ENCODE assay signal across 8 cellular contexts in the genomic region with DNA sequence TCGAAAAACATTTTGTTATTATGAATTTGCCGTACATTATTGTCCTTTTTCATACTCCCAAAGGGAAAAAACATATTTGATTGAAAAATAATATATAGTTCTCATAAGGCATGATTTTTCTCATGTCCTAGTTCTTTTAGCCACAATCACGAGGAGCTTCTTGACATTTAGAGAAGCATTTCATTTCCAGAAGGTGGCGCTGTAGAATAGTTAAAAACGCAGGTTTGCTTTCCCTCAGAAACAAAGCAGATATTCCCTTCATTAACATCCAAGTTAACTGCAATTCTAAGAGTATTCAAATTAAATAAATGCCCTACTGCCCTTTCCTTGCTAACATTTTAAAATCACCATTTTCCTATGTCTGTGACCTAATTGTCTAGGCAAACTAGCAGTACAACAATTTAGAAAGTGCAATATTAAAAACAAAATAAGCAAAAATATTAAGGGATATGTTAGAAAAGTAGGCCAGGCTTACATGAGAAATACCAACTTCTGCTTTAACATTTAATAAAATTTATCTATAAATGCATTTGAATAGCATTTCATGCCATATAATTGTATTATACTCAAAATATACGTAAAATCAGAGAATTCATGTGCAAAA. TPM values are rescaled to one million over a fixed set of nuclear protein-coding genes. Genes with fewer than 3 reads are reported as not detected.
A peak's percentile ranks its signal among the peaks of the same experiment; 100 is the strongest.
DNase-seq lines count a peak whose midpoint lies in the region; ATAC-seq, FAIRE-seq and TF ChIP-seq lines count a peak whose summit lies in the region.

No MANE protein-coding gene starts in this region.

- DNase-seq in Caki2 (ENCODE audit: low read depth): peak; percentile 28
- DNase-seq in NCI-H69 (lab: John Stamatoyannopoulos, UW): peak; percentile 70
- peak; percentile 67 for DNase-seq in bronchial epithelial cell (ENCODE audit: low read depth)
- DNase-seq in lung (ENCODE audit: low spot score): no peak

- no peaks in the 10 kb centered on the region for H3K9me3 ChIP-seq in lung (ENCODE audit: control insufficient read depth in 2 of 2, insufficient read depth in 1 of 2, low read length in 1 of 2)

- ATAC-seq in HG03442 (IDR thresholded peaks at IDR 0.05; ENCODE audit: unreplicated experiment): peak; percentile 52
- no peak for ATAC-seq in lung (ENCODE audit: insufficient read depth, low FRiP score)
- no peak for ATAC-seq in HG03571 (IDR thresholded peaks at IDR 0.05; ENCODE audit: unreplicated experiment)
- ATAC-seq in GM21529 (IDR thresholded peaks at IDR 0.05; ENCODE audit: unreplicated experiment): no peak
- no peak for ATAC-seq in HG03520 (IDR thresholded peaks at IDR 0.05; ENCODE audit: unreplicated experiment)

- H3K27me3 ChIP-seq in bronchial epithelial cell (ENCODE audit: control insufficient read depth, insufficient read depth, low read length) (no peaks in the 10 kb centered on the region), lung (ENCODE audit: control insufficient read depth, insufficient read depth) (no peaks in the 10 kb centered on the region)

- in situ Hi-C loops in Caki2 (cut with HindIII; ENCODE audit: low pct_unique_long_range_greater_than_20kb, low sequenced_read_pairs): no loop called here

- WGBS in lung, 2 donors: 21% methylated on average over 6 of the region's 6 CpGs

- H3K4me3 ChIP-seq in bronchial epithelial cell (ENCODE audit: low read depth, low read length) (no peak overlapping the region), lung (no peak overlapping the region)

- no peaks in the 10 kb centered on the region for H3K4me1 ChIP-seq in lung (ENCODE audit: control insufficient read depth in 2 of 2, insufficient read depth in 2 of 2, low read length in 2 of 2)

- no peaks in the 10 kb centered on the region for H3K36me3 ChIP-seq in bronchial epithelial cell (ENCODE audit: control insufficient read depth, insufficient read depth, low read length)
- H3K36me3 ChIP-seq in lung (ENCODE audit: control insufficient read depth in 2 of 2, insufficient read depth in 2 of 2, low read length in 2 of 2): no peaks in the 10 kb centered on the region

- H3K27ac ChIP-seq in lung (ENCODE audit: low read depth in 1 of 2, low read length in 1 of 2): no peak overlapping the region

- TF ChIP-seq CTCF in bronchial epithelial cell (IDR thresholded peaks at IDR 0.05; ENCODE audit: insufficient read depth, low read length, severe bottlenecking) (peak; percentile 59), lung (IDR thresholded peaks at IDR 0.05; ENCODE audit: control extremely low read depth, extremely low read depth) (peak; percentile 24)

- no peak for FAIRE-seq in bronchial epithelial cell (lab: Jason Lieb, UNC)

RNA-seq across cellular contexts. Expression of a gene that starts 10.9 kb away (rescaled TPM):
- total RNA-seq in Caki2 (2014; rRNA removed; shearing (Covaris generic); ENCODE audit: low replicate concordance): not detected in 2 replicates
- total RNA-seq in bronchial epithelial cell: 0.26 and 1.0 TPM in 2 replicates
- total RNA-seq in lung: 1 to 10 TPM in 1 of 2 donors, under 1 TPM in 1; 0.74 to 4.8 TPM
- under 1 TPM in 1 of 2 donors, not detected in 1; 0.11 TPM for polyA plus RNA-seq in lung
